Comparison of ENCODE assay signal across 21 cellular contexts in the genomic region with DNA sequence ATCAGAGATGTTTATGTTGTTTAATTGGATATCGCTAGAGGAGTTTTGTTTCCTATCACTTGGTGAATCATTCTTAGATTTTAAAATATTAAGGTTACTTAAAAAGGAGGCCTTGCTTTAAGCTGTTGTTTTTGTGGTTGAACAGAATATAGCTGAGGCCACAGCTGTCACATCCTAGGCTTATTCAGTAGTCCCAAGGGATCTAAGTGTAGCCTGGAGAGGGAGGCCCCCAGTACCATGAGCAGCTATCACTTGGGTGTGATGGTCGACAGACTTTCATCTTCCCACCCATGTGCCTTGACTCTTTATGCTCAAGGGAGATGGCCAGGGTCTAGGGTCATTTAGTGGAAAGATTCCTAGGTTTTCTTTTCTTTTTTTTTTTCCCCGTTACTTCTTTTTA.
"Had no signal": no experiment of that assay in that cellular context is flagged by ENCODE, and none has a peak within 500 bp of the region (broad histone marks: within the 10 kb centered on the region; RNA-seq: fewer than 3 reads in every experiment).

No MANE protein-coding gene starts in this region.

- H3K4me1 ChIP-seq: gastrocnemius medialis, neural progenitor cell, right atrium auricular region, sigmoid colon had no signal

- H3K27me3 ChIP-seq: dorsolateral prefrontal cortex, gastrocnemius medialis, neural progenitor cell, ovary, right atrium auricular region, sigmoid colon had no signal

- H3K9me3 ChIP-seq: gastrocnemius medialis, mucosa of descending colon, ovary, sigmoid colon had no signal

- H3K4me1 Mint-ChIP-seq: neural progenitor cell had no signal

- H3K27ac ChIP-seq: gastrocnemius medialis, neural progenitor cell, ovary, right atrium auricular region, sigmoid colon had no signal

- H3K4me3 Mint-ChIP-seq: natural killer cell treated with Interleukin-12 subunit alpha and Interleukin-12 subunit beta and Interleukin-15 and Interleukin-18, amount 100 ng/mL, for 72 hours; neural progenitor cell; type B pancreatic cell had no signal

- H3K9ac ChIP-seq: neural progenitor cell had no signal

- H3K4me2 ChIP-seq: neural progenitor cell had no signal

- H3K36me3 Mint-ChIP-seq: neural progenitor cell, type B pancreatic cell had no signal

- DNase-seq: cortex of kidney; dorsolateral prefrontal cortex; effector CD8-positive, alpha-beta T cell; gastrocnemius medialis; islet precursor cell; mammary epithelial cell; mucosa of descending colon; nucleus accumbens; ovary; sigmoid colon; small intestine; stimulated activated CD4-positive, alpha-beta T cell treated with anti-CD3 and anti-CD28 coated beads, Interleukin-12 subunit alpha, Interleukin-12 subunit beta, amount 100 ng/mL, for 4 hours; stimulated activated naive CD4-positive, alpha-beta T cell treated with Interleukin-2 at 50 U/mL for 16 hours had no signal

- H3K36me3 ChIP-seq: gastrocnemius medialis, neural progenitor cell, ovary, right atrium auricular region, sigmoid colon had no signal

- H3K4me3 ChIP-seq: dorsolateral prefrontal cortex, gastrocnemius medialis, mucosa of descending colon, neural progenitor cell, ovary, right atrium auricular region, sigmoid colon had no signal

- FAIRE-seq: endometrium, small intestine, urothelium cell line had no signal

- H3K9me3 Mint-ChIP-seq: natural killer cell treated with Interleukin-12 subunit alpha and Interleukin-12 subunit beta and Interleukin-15 and Interleukin-18, amount 100 ng/mL, for 72 hours; type B pancreatic cell had no signal

- ATAC-seq: esophagus mucosa; gastrocnemius medialis; left lobe of liver; mucosa of descending colon; natural killer cell treated with Interleukin-12 subunit alpha and Interleukin-12 subunit beta and Interleukin-15 and Interleukin-18, amount 100 ng/mL, for 72 hours had no signal

- H3K27me3 Mint-ChIP-seq: type B pancreatic cell had no signal

- H3K27ac Mint-ChIP-seq: natural killer cell treated with Interleukin-12 subunit alpha and Interleukin-12 subunit beta and Interleukin-15 and Interleukin-18, amount 100 ng/mL, for 72 hours; neural progenitor cell; type B pancreatic cell had no signal
